ENCODE assay signal across 1 cellular context in genomic region chr17:30824356-30825145, GRCh38.
A peak's percentile ranks its signal among the peaks of the same experiment; 100 is the strongest.
TF ChIP-seq lines count a peak whose summit lies in the region.

A gene with protein sequence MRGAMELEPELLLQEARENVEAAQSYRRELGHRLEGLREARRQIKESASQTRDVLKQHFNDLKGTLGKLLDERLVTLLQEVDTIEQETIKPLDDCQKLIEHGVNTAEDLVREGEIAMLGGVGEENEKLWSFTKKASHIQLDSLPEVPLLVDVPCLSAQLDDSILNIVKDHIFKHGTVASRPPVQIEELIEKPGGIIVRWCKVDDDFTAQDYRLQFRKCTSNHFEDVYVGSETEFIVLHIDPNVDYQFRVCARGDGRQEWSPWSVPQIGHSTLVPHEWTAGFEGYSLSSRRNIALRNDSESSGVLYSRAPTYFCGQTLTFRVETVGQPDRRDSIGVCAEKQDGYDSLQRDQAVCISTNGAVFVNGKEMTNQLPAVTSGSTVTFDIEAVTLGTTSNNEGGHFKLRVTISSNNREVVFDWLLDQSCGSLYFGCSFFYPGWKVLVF (minus strand): TSS chr17:30824692. CDS start chr17:30824651, 41 bp downstream.

TF ChIP-seq in K562, 482 proteins besides CTCF, POLR2A, EP300 and RAD21 (continued from another document and continues in another):
- TF ChIP-seq KAT7 (CRISPR knock-in tag; IDR thresholded peaks at IDR 0.05; ENCODE audit: borderline replicate concordance): no peak
- TF ChIP-seq, protein P1, sequence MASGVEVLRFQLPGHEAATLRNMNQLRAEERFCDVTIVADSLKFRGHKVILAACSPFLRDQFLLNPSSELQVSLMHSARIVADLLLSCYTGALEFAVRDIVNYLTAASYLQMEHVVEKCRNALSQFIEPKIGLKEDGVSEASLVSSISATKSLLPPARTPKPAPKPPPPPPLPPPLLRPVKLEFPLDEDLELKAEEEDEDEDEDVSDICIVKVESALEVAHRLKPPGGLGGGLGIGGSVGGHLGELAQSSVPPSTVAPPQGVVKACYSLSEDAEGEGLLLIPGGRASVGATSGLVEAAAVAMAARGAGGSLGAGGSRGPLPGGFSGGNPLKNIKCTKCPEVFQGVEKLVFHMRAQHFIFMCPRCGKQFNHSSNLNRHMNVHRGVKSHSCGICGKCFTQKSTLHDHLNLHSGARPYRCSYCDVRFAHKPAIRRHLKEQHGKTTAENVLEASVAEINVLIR (CRISPR knock-in tag; IDR thresholded peaks at IDR 0.05): no peak
- no peak for TF ChIP-seq LEF1 (IDR thresholded peaks at IDR 0.05)
- TF ChIP-seq MTF1 (CRISPR knock-in tag; IDR thresholded peaks at IDR 0.05; ENCODE audit: borderline replicate concordance): no peak
- no peak for TF ChIP-seq FOXM1 (IDR thresholded peaks at IDR 0.05; ENCODE audit: low read depth)
- TF ChIP-seq FOXM1 (CRISPR knock-in tag; IDR thresholded peaks at IDR 0.05; ENCODE audit: low read depth): no peak
- no peak for TF ChIP-seq ZNF318 (IDR thresholded peaks at IDR 0.05; ENCODE audit: borderline replicate concordance in 1 of 2, low read depth in 1 of 2)
- TF ChIP-seq ZNF79 (CRISPR knock-in tag; IDR thresholded peaks at IDR 0.05; ENCODE audit: low read depth): no peak
- TF ChIP-seq XRCC3 (IDR thresholded peaks at IDR 0.05): no peak
- no peak for TF ChIP-seq POLR3G (IDR thresholded peaks at IDR 0.05; ENCODE audit: extremely low read depth, insufficient read length, insufficient replicate concordance)
- peak; percentile 66; the same call in 1 of the 2 replicates for TF ChIP-seq MYNN (IDR thresholded peaks at IDR 0.05)
- TF ChIP-seq MYNN (CRISPR knock-in tag; IDR thresholded peaks at IDR 0.05): no peak
- no peak for TF ChIP-seq ZBTB49 (CRISPR knock-in tag; IDR thresholded peaks at IDR 0.05; ENCODE audit: borderline replicate concordance)
- peak; percentile 41; the same call in 1 of the 2 replicates for TF ChIP-seq SMARCC2 (IDR thresholded peaks at IDR 0.05; ENCODE audit: low read depth)
- TF ChIP-seq ZNF561 (CRISPR knock-in tag; conservative IDR thresholded peaks at IDR 0.05): no peak
- peak; percentile 97 for TF ChIP-seq BHLHE40 (IDR thresholded peaks at IDR 0.05; ENCODE audit: low read length)
- TF ChIP-seq ZNF76 (CRISPR knock-in tag; IDR thresholded peaks at IDR 0.05; ENCODE audit: borderline replicate concordance): no peak
- TF ChIP-seq GATA2 (CRISPR knock-in tag; IDR thresholded peaks at IDR 0.05): peak; percentile 41; the same call in 1 of the 2 replicates
- TF ChIP-seq THRAP3 (IDR thresholded peaks at IDR 0.05; ENCODE audit: borderline replicate concordance): no peak
- TF ChIP-seq ZNF143 (CRISPR knock-in tag; IDR thresholded peaks at IDR 0.05): no peak
- no peak for TF ChIP-seq ZNF41 (CRISPR knock-in tag; conservative IDR thresholded peaks at IDR 0.05)
- no peak for TF ChIP-seq SMAD1 (IDR thresholded peaks at IDR 0.05; ENCODE audit: low read depth, low read length, partially characterized antibody)
- TF ChIP-seq, protein P2, sequence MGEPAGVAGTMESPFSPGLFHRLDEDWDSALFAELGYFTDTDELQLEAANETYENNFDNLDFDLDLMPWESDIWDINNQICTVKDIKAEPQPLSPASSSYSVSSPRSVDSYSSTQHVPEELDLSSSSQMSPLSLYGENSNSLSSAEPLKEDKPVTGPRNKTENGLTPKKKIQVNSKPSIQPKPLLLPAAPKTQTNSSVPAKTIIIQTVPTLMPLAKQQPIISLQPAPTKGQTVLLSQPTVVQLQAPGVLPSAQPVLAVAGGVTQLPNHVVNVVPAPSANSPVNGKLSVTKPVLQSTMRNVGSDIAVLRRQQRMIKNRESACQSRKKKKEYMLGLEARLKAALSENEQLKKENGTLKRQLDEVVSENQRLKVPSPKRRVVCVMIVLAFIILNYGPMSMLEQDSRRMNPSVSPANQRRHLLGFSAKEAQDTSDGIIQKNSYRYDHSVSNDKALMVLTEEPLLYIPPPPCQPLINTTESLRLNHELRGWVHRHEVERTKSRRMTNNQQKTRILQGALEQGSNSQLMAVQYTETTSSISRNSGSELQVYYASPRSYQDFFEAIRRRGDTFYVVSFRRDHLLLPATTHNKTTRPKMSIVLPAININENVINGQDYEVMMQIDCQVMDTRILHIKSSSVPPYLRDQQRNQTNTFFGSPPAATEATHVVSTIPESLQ (CRISPR knock-in tag; IDR thresholded peaks at IDR 0.05): no peak
- no peak for TF ChIP-seq RFX1 (IDR thresholded peaks at IDR 0.05)
- peak; percentile 60; the same call in 1 of the 2 replicates for TF ChIP-seq SOX6 (IDR thresholded peaks at IDR 0.05)
- TF ChIP-seq SLC30A9 (CRISPR knock-in tag; IDR thresholded peaks at IDR 0.05): no peak
- peak; percentile 47; the same call in 1 of the 2 replicates for TF ChIP-seq HNRNPL (IDR thresholded peaks at IDR 0.05; ENCODE audit: low read depth, low read length)
- TF ChIP-seq PHTF2 (CRISPR knock-in tag; IDR thresholded peaks at IDR 0.05): no peak
- TF ChIP-seq TFAM (CRISPR knock-in tag; conservative IDR thresholded peaks at IDR 0.05): no peak
- no peak for TF ChIP-seq TAF7 (tag; IDR thresholded peaks at IDR 0.05)
- no peak for TF ChIP-seq ZNF518B (CRISPR knock-in tag; IDR thresholded peaks at IDR 0.05)
- no peak for TF ChIP-seq MAFF (IDR thresholded peaks at IDR 0.05; ENCODE audit: low read length)
- no peak for TF ChIP-seq HDAC3 (IDR thresholded peaks at IDR 0.05; ENCODE audit: borderline replicate concordance, partially characterized antibody)
- no peak for TF ChIP-seq C11orf30 (IDR thresholded peaks at IDR 0.05; ENCODE audit: low read depth)
- no peak for TF ChIP-seq ZBTB8A (IDR thresholded peaks at IDR 0.05; ENCODE audit: partially characterized antibody)
- no peak for TF ChIP-seq MTA2 (IDR thresholded peaks at IDR 0.05; ENCODE audit: low read depth)
- TF ChIP-seq JUN (IDR thresholded peaks at IDR 0.05; ENCODE audit: borderline replicate concordance, low read depth, low read length): 0 out of 2 replicates have a peak, but pooled peaks have one; percentile 35
- no peak for TF ChIP-seq JUN (CRISPR knock-in tag; IDR thresholded peaks at IDR 0.05; ENCODE audit: borderline replicate concordance)
- TF ChIP-seq, protein P3, sequence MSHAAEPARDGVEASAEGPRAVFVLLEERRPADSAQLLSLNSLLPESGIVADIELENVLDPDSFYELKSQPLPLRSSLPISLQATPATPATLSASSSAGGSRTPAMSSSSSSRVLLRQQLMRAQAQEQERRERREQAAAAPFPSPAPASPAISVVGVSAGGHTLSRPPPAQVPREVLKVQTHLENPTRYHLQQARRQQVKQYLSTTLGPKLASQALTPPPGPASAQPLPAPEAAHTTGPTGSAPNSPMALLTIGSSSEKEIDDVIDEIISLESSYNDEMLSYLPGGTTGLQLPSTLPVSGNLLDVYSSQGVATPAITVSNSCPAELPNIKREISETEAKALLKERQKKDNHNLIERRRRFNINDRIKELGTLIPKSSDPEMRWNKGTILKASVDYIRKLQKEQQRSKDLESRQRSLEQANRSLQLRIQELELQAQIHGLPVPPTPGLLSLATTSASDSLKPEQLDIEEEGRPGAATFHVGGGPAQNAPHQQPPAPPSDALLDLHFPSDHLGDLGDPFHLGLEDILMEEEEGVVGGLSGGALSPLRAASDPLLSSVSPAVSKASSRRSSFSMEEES (CRISPR knock-in tag; IDR thresholded peaks at IDR 0.05): no peak
- no peak for TF ChIP-seq ZNF174 (CRISPR knock-in tag; IDR thresholded peaks at IDR 0.05)
- TF ChIP-seq ETV6 (IDR thresholded peaks at IDR 0.05; ENCODE audit: borderline replicate concordance in 1 of 2, low read depth in 2 of 2, low read length in 1 of 2): no peak
- TF ChIP-seq ETV6 (CRISPR knock-in tag; IDR thresholded peaks at IDR 0.05; ENCODE audit: borderline replicate concordance): no peak
- no peak for TF ChIP-seq SRSF3 (IDR thresholded peaks at IDR 0.05; ENCODE audit: insufficient read depth, low read length)
- TF ChIP-seq HMGN3 (IDR thresholded peaks at IDR 0.05; ENCODE audit: borderline replicate concordance, extremely low read depth, insufficient read length, low read depth, low read length): peak; percentile 82
- peak; percentile 74 for TF ChIP-seq CHD2 (IDR thresholded peaks at IDR 0.05; ENCODE audit: low read depth, low read length)
- no peak for TF ChIP-seq HMG20B (CRISPR knock-in tag; IDR thresholded peaks at IDR 0.05)
- no peak for TF ChIP-seq BDP1 (IDR thresholded peaks at IDR 0.05; ENCODE audit: insufficient read depth, insufficient read length)
- no peak for TF ChIP-seq TGIF2 (CRISPR knock-in tag; IDR thresholded peaks at IDR 0.05)
